ENCODE assay signal across 8 cellular contexts in the genomic region with DNA sequence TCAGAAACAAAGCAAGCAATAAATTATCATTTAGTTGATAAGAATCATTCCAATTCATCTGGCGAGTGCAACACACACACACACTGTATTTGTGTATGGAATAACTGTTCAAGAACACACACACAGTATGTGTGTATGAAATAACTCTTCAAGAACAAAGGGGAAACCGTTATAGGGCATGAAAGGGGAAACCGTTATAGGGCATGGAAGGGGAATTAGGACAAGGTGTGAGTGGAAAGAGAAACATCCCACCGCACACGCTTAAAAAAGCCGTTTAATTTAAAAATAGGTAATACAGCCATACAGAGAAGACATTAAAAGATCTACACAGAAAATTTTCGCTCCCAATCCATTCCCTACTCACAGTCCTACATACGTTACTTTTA. TPM values are rescaled to one million over a fixed set of nuclear protein-coding genes. Genes with fewer than 3 reads are reported as not detected.
DNase-seq lines count a peak whose midpoint lies in the region; ATAC-seq, FAIRE-seq and TF ChIP-seq lines count a peak whose summit lies in the region.

No MANE protein-coding gene starts in this region.

- peak overlapping the region; percentile 90 to 100 (median 96) for H3K4me3 Mint-ChIP-seq in naive thymus-derived CD4-positive, alpha-beta T cell

- FAIRE-seq in bronchial epithelial cell (lab: Jason Lieb, UNC) = no peak

- DNase-seq in HL-60 (ENCODE audit: low read depth in 1 of 2, low spot score in 1 of 2) = no peak
- no peak for DNase-seq in bronchial epithelial cell (ENCODE audit: low read depth)
- no peak for DNase-seq in naive thymus-derived CD4-positive, alpha-beta T cell
- DNase-seq in head of caudate nucleus = no peak
- DNase-seq in activated CD4-positive, alpha-beta T cell treated with anti-CD3 and anti-CD28 coated beads, Interleukin-2, amount 50 U/mL, for 4 hours = no peak
- no peak for DNase-seq in GM03348 (ENCODE audit: low spot score)
- no peak for DNase-seq in NOMO-1 (lab: John Stamatoyannopoulos, UW; ENCODE audit: unreplicated experiment in 2 of 2)

- peaks cover 57% of the 10 kb centered on the region for H3K79me2 ChIP-seq in DOHH2 (ENCODE audit: control insufficient read depth, low read length)

- H3K9me3 ChIP-seq in DOHH2 (ENCODE audit: control insufficient read depth, insufficient read depth, low read length) = no peaks in the 10 kb centered on the region
- no peaks in the 10 kb centered on the region for H3K9me3 ChIP-seq in naive thymus-derived CD4-positive, alpha-beta T cell (ENCODE audit: control insufficient read depth in 2 of 3, low read length in 3 of 3)

- peak overlapping the region; percentile 94 for H3K4me2 ChIP-seq in DOHH2 (ENCODE audit: low read length)

- no peak for ATAC-seq in naive thymus-derived CD4-positive, alpha-beta T cell

- POLR2A ChIA-PET in naive thymus-derived CD4-positive, alpha-beta T cell (lab: Charles Lee) = interaction anchor here (1.1 to 3.8 kb wide), 4 partner anchors 18 to 225 kb away, joined by 3 to 29 read pairs (median 10); a partner anchor contains a TSS

- TF ChIP-seq CTCF in DOHH2 (IDR thresholded peaks at IDR 0.05; ENCODE audit: low read depth, low read length, poor library complexity, severe bottlenecking) (no peak), HL-60 (IDR thresholded peaks at IDR 0.05; ENCODE audit: insufficient read depth, low read length) (no peak), bronchial epithelial cell (IDR thresholded peaks at IDR 0.05; ENCODE audit: insufficient read depth, low read length, severe bottlenecking) (no peak)

- 0 out of 2 replicates have a peak, but pooled peaks cover 6% of the 10 kb centered on the region for H3F3A ChIP-seq in DOHH2 (ENCODE audit: control insufficient read depth, insufficient read depth)

- H3K9me2 ChIP-seq in DOHH2 (replicated peaks; ENCODE audit: control insufficient read depth, low read length) = no peaks in the 10 kb centered on the region

- intact Hi-C loops in naive thymus-derived CD4-positive, alpha-beta T cell (cut with micrococcal nuclease) = loop anchor here (1.0 kb wide), 3 partner anchors 19 to 225 kb away; a partner anchor contains a TSS
- intact Hi-C loops in head of caudate nucleus (cut with DNase I) = no loop called here

- H3K4me3 ChIP-seq in DOHH2 (ENCODE audit: low read length) (peak overlapping the region; percentile 98), HL-60 (replicated peaks; ENCODE audit: insufficient read depth, low read length) (peak overlapping the region; percentile 86), bronchial epithelial cell (ENCODE audit: low read depth, low read length) (peak overlapping the region; percentile 99)
- H3K4me3 ChIP-seq in naive thymus-derived CD4-positive, alpha-beta T cell (ENCODE audit: low read length) = peak overlapping the region; percentile 91

- H3K4me1 ChIP-seq in DOHH2 (ENCODE audit: control insufficient read depth, low read length) = peaks cover 25% of the 10 kb centered on the region
- H3K4me1 ChIP-seq in naive thymus-derived CD4-positive, alpha-beta T cell (ENCODE audit: control insufficient read depth in 2 of 2, insufficient read depth in 2 of 2, low read length in 2 of 2) = peaks cover 4 to 10% of the 10 kb centered on the region in 2 donors

- peaks cover 20 to 43% (median 32%) of the 10 kb centered on the region in 7 donors for H3K4me1 Mint-ChIP-seq in naive thymus-derived CD4-positive, alpha-beta T cell

- H3K27ac ChIP-seq in DOHH2 (ENCODE audit: low read depth, low read length) = peak overlapping the region; percentile 40
- H3K27ac ChIP-seq in HL-60 (replicated peaks) = peak overlapping the region; percentile 83
- H3K27ac ChIP-seq in naive thymus-derived CD4-positive, alpha-beta T cell (ENCODE audit: low read depth, low read length) = peak overlapping the region; percentile 82

- H3K36me3 ChIP-seq in DOHH2 (ENCODE audit: control insufficient read depth, low read length) = peaks cover 33% of the 10 kb centered on the region
- H3K36me3 ChIP-seq in bronchial epithelial cell (ENCODE audit: control insufficient read depth, insufficient read depth, low read length) = no peaks in the 10 kb centered on the region
- H3K36me3 ChIP-seq in naive thymus-derived CD4-positive, alpha-beta T cell (ENCODE audit: control insufficient read depth in 2 of 3, insufficient read depth in 3 of 3, low read length in 3 of 3) = peaks cover 0 to 21% (median 6%) of the 10 kb centered on the region in 3 experiments

- H3K27ac Mint-ChIP-seq in naive thymus-derived CD4-positive, alpha-beta T cell = peak overlapping the region; percentile 69 to 98 (median 94)

- CTCF ChIA-PET in naive thymus-derived CD4-positive, alpha-beta T cell (lab: Charles Lee) = no interaction called here

- no peaks in the 10 kb centered on the region for H3K27me3 Mint-ChIP-seq in naive thymus-derived CD4-positive, alpha-beta T cell

- H3K9me3 Mint-ChIP-seq in naive thymus-derived CD4-positive, alpha-beta T cell = no peaks in the 10 kb centered on the region

- H4K20me1 ChIP-seq in DOHH2 (ENCODE audit: control insufficient read depth, insufficient read depth, low read depth, low read length) = no peaks in the 10 kb centered on the region

- H3K27me3 ChIP-seq in DOHH2 (ENCODE audit: control insufficient read depth, low read length) = no peaks in the 10 kb centered on the region
- H3K27me3 ChIP-seq in HL-60 (ENCODE audit: insufficient read depth, poor library complexity, severe bottlenecking) = no peaks in the 10 kb centered on the region
- H3K27me3 ChIP-seq in bronchial epithelial cell (ENCODE audit: control insufficient read depth, insufficient read depth, low read length) = no peaks in the 10 kb centered on the region
- H3K27me3 ChIP-seq in naive thymus-derived CD4-positive, alpha-beta T cell (ENCODE audit: control insufficient read depth in 2 of 2, insufficient read depth in 2 of 2, low read length in 2 of 2) = no peaks in the 10 kb centered on the region

- H3K36me3 Mint-ChIP-seq in naive thymus-derived CD4-positive, alpha-beta T cell = peaks cover 0 to 5% (median 4%) of the 10 kb centered on the region in 5 donors

RNA-seq across cellular contexts. Expression of a gene that starts 0.6 kb away (rescaled TPM):
- 46.1 and 49.5 TPM in 2 replicates for total RNA-seq in bronchial epithelial cell
- 10 to 100 TPM; 35.8 to 65.8 (median 58.3) TPM for total RNA-seq in naive thymus-derived CD4-positive, alpha-beta T cell
- polyA plus RNA-seq in naive thymus-derived CD4-positive, alpha-beta T cell = 10 to 100 TPM; 76.3 to 87.2 TPM

RNA-seq across cellular contexts. Expression of a gene that starts 18.2 kb away (rescaled TPM):
- total RNA-seq in bronchial epithelial cell = 65.0 and 66.6 TPM in 2 replicates
- total RNA-seq in naive thymus-derived CD4-positive, alpha-beta T cell = 10 to 100 TPM; 35.3 to 88.1 (median 71.9) TPM
- polyA plus RNA-seq in naive thymus-derived CD4-positive, alpha-beta T cell = 10 to 100 TPM; 75.5 to 75.8 TPM
